In the genomic region with DNA sequence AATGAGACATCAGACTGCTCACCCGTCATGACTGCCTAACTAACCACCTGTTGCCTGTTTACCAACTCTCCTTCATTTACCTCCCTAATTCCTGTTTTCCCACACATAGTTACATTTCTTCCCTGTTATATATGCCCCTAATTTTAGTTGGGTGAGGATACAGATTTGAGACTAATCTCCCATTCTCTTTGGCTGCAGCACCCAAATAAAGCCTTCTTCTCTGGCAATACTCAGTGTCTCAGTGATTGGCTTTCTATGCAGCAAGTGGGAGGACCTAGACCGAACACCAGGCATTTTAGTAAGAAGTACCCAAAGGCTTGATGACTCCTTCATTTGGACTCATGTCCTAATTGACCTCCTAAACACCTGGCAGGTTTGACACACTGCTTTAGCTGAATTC, we compare ENCODE assay signal across 2 cellular contexts.
TF ChIP-seq lines count a peak whose summit lies in the region.

No MANE protein-coding gene starts in this region.

TF ChIP-seq in HEK293, 187 proteins besides CTCF, POLR2A, EP300 and RAD21:
- no peak for TF ChIP-seq SP7 (tag by site-specific recombination; IDR thresholded peaks at IDR 0.05)
- TF ChIP-seq ZNF423 (tag by site-specific recombination; IDR thresholded peaks at IDR 0.05), result no peak
- TF ChIP-seq SETDB1 (IDR thresholded peaks at IDR 0.05; ENCODE audit: insufficient read length, low read length), result peak; percentile 63
- no peak for TF ChIP-seq ZNF174 (tag by site-specific recombination; IDR thresholded peaks at IDR 0.05)
- TF ChIP-seq ZNF133 (tag by site-specific recombination; IDR thresholded peaks at IDR 0.05), result no peak
- TF ChIP-seq SCRT2 (tag by site-specific recombination; IDR thresholded peaks at IDR 0.05), result peak; percentile 76
- TF ChIP-seq, protein P1, sequence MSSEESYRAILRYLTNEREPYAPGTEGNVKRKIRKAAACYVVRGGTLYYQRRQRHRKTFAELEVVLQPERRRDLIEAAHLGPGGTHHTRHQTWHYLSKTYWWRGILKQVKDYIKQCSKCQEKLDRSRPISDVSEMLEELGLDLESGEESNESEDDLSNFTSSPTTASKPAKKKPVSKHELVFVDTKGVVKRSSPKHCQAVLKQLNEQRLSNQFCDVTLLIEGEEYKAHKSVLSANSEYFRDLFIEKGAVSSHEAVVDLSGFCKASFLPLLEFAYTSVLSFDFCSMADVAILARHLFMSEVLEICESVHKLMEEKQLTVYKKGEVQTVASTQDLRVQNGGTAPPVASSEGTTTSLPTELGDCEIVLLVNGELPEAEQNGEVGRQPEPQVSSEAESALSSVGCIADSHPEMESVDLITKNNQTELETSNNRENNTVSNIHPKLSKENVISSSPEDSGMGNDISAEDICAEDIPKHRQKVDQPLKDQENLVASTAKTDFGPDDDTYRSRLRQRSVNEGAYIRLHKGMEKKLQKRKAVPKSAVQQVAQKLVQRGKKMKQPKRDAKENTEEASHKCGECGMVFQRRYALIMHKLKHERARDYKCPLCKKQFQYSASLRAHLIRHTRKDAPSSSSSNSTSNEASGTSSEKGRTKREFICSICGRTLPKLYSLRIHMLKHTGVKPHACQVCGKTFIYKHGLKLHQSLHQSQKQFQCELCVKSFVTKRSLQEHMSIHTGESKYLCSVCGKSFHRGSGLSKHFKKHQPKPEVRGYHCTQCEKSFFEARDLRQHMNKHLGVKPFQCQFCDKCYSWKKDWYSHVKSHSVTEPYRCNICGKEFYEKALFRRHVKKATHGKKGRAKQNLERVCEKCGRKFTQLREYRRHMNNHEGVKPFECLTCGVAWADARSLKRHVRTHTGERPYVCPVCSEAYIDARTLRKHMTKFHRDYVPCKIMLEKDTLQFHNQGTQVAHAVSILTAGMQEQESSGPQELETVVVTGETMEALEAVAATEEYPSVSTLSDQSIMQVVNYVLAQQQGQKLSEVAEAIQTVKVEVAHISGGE (tag by site-specific recombination; conservative IDR thresholded peaks at IDR 0.05; ENCODE audit: low read depth), result no peak
- no peak for TF ChIP-seq ZNF561 (tag by site-specific recombination; IDR thresholded peaks at IDR 0.05; ENCODE audit: borderline replicate concordance)
- no peak for TF ChIP-seq ZNF629 (tag by site-specific recombination; IDR thresholded peaks at IDR 0.05)
- TF ChIP-seq, protein P2, sequence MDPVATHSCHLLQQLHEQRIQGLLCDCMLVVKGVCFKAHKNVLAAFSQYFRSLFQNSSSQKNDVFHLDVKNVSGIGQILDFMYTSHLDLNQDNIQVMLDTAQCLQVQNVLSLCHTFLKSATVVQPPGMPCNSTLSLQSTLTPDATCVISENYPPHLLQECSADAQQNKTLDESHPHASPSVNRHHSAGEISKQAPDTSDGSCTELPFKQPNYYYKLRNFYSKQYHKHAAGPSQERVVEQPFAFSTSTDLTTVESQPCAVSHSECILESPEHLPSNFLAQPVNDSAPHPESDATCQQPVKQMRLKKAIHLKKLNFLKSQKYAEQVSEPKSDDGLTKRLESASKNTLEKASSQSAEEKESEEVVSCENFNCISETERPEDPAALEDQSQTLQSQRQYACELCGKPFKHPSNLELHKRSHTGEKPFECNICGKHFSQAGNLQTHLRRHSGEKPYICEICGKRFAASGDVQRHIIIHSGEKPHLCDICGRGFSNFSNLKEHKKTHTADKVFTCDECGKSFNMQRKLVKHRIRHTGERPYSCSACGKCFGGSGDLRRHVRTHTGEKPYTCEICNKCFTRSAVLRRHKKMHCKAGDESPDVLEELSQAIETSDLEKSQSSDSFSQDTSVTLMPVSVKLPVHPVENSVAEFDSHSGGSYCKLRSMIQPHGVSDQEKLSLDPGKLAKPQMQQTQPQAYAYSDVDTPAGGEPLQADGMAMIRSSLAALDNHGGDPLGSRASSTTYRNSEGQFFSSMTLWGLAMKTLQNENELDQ (tag by site-specific recombination; IDR thresholded peaks at IDR 0.05; ENCODE audit: low read depth), result no peak

TF ChIP-seq in IMR-90, 13 proteins besides CTCF, POLR2A, EP300 and RAD21:
- TF ChIP-seq USF2 (IDR thresholded peaks at IDR 0.05; ENCODE audit: low read depth, low read length) (no peak), CEBPB (IDR thresholded peaks at IDR 0.05; ENCODE audit: low read depth, low read length) (no peak)
TF ChIP-seq in IMR-90: peak in this region for 0.
